8 cellular contexts compared by ENCODE assay signal in genomic region chr11:31509412-31510345, GRCh38. TPM values are rescaled to one million over a fixed set of nuclear protein-coding genes. Genes with fewer than 3 reads are reported as not detected.
DNase-seq lines count a peak whose midpoint lies in the region; ATAC-seq and TF ChIP-seq lines count a peak whose summit lies in the region.

A gene with protein sequence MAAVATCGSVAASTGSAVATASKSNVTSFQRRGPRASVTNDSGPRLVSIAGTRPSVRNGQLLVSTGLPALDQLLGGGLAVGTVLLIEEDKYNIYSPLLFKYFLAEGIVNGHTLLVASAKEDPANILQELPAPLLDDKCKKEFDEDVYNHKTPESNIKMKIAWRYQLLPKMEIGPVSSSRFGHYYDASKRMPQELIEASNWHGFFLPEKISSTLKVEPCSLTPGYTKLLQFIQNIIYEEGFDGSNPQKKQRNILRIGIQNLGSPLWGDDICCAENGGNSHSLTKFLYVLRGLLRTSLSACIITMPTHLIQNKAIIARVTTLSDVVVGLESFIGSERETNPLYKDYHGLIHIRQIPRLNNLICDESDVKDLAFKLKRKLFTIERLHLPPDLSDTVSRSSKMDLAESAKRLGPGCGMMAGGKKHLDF (plus strand): TSS chr11:31509767. CDS start chr11:31509785, 18 bp downstream.
IMMP1L (minus strand) TSS chr11:31509622; CDS start chr11:31463276, 46,346 bp downstream.

- 0% methylated on average over 33 to 47 of the region's 47 CpGs for WGBS in heart left ventricle, 4 donors
- 0% methylated on average over 20 to 47 of the region's 47 CpGs for WGBS in upper lobe of left lung, 2 donors

- no peaks in the 10 kb centered on the region for H3K36me3 ChIP-seq in adipocyte (ENCODE audit: control insufficient read depth, insufficient read depth, low read length, severe bottlenecking)
- H3K36me3 ChIP-seq in heart left ventricle: peaks cover 0 to 4% (median 0%) of the 10 kb centered on the region in 9 donors
- H3K36me3 ChIP-seq in upper lobe of left lung: peaks cover 0 to 3% (median 0%) of the 10 kb centered on the region in 4 donors

- H3K27me3 ChIP-seq in adipocyte (replicated peaks; ENCODE audit: control insufficient read depth, insufficient read depth, low read length) (no peaks in the 10 kb centered on the region), heart left ventricle (no peaks in the 10 kb centered on the region), upper lobe of left lung (no peaks in the 10 kb centered on the region)

- peak within 1 kb of the TSS in 11 of 12 donors; percentile 58 to 87 (median 78) for H3K27ac ChIP-seq in heart left ventricle
- H3K27ac ChIP-seq in upper lobe of left lung: peak within 1 kb of the TSS; percentile 78 to 91 (median 88)

- no peak for TF ChIP-seq EP300 in upper lobe of left lung (IDR thresholded peaks at IDR 0.05)

- H3K9ac ChIP-seq in adipocyte (ENCODE audit: low read length): peak within 1 kb of the TSS; percentile 91

- peak within 1 kb of the TSS; percentile 93 for H3K4me3 ChIP-seq in GM12875 (ENCODE audit: low read depth, low read length)
- peak within 1 kb of the TSS; percentile 99 for H3K4me3 ChIP-seq in adipocyte (ENCODE audit: low read length)
- H3K4me3 ChIP-seq in heart left ventricle: peak within 1 kb of the TSS; percentile 53 to 92 (median 79)
- peak within 1 kb of the TSS; percentile 71 to 89 (median 84) for H3K4me3 ChIP-seq in upper lobe of left lung

- H3K9me3 ChIP-seq in adipocyte (ENCODE audit: control insufficient read depth, low read length) (no peaks in the 10 kb centered on the region), heart left ventricle (no peaks in the 10 kb centered on the region), upper lobe of left lung (no peaks in the 10 kb centered on the region)

- peak; percentile 96 for DNase-seq in NCI-H1436 (lab: John Stamatoyannopoulos, UW)
- peak; percentile 94 for DNase-seq in T follicular helper cell (ENCODE audit: low read depth)
- peak; percentile 99 for DNase-seq in adipocyte (ENCODE audit: low read depth)
- DNase-seq in heart left ventricle: peak; percentile 96 to 98 (median 97)
- DNase-seq in posterior cingulate gyrus: peak; percentile 93 to 99 (median 97)
- peak; percentile 86 to 94 for DNase-seq in upper lobe of left lung

- ATAC-seq in HG02798 (IDR thresholded peaks at IDR 0.05; ENCODE audit: poor library complexity, unreplicated experiment) (peak; percentile 100), heart left ventricle (peak; percentile 100), upper lobe of left lung (ENCODE audit: low FRiP score in 2 of 2) (peak; percentile 100)

- H3K4me1 ChIP-seq in adipocyte (ENCODE audit: control insufficient read depth, insufficient read depth, low read length) (peaks cover 12% of the 10 kb centered on the region), heart left ventricle (peaks cover 0 to 27% (median 10%) of the 10 kb centered on the region in 12 donors), upper lobe of left lung (peaks cover 11 to 31% (median 24%) of the 10 kb centered on the region in 4 donors)

- intact Hi-C loops in heart left ventricle (cut with DNase I) (no loop called here), posterior cingulate gyrus (cut with DNase I) (no loop called here)

- TF ChIP-seq POLR2A in heart left ventricle (IDR thresholded peaks at IDR 0.05): peak in 1 of 2 donors; percentile 62
- peak; percentile 31 to 73 (median 56) for TF ChIP-seq POLR2A in upper lobe of left lung (IDR thresholded peaks at IDR 0.05)

- TF ChIP-seq CTCF in GM12875 (IDR thresholded peaks at IDR 0.05; ENCODE audit: borderline replicate concordance, insufficient read depth, low read depth, low read length) (no peak), heart left ventricle (IDR thresholded peaks at IDR 0.05) (no peak), upper lobe of left lung (IDR thresholded peaks at IDR 0.05) (peak in 2 of 6 experiments; percentile 8 to 15)

RNA-seq across cellular contexts. Expression of the first gene that starts in this region (rescaled TPM):
- 10 to 100 TPM; 11.6 to 20.7 (median 15.1) TPM for total RNA-seq in heart left ventricle
- 10 to 100 TPM in 1 of 2 donors, 1 to 10 TPM in 1; 8.5 to 11.0 TPM for polyA plus RNA-seq in heart left ventricle
- 10 to 100 TPM in 5 of 6 donors, 1 to 10 TPM in 1; 6.3 to 34.7 (median 18.6) TPM for total RNA-seq in upper lobe of left lung

RNA-seq across cellular contexts. Expression of gene IMMP1L, which starts in this region (rescaled TPM):
- total RNA-seq in heart left ventricle: 10 to 100 TPM in 8 of 9 donors, 1 to 10 TPM in 1; 6.9 to 46.4 (median 24.4) TPM
- polyA plus RNA-seq in heart left ventricle: 10 to 100 TPM; 27.6 to 69.0 TPM
- 10 to 100 TPM in 4 of 6 donors, 1 to 10 TPM in 2; 2.9 to 38.2 (median 14.2) TPM for total RNA-seq in upper lobe of left lung

Comparison
In these comparisons a context has a peak if more than half of its experiments do, and no peak if none do; other contexts are left out.
1. Peak in every context shown above with its lines: DNase-seq, ATAC-seq, H3K4me3 ChIP-seq and H3K27ac ChIP-seq.